9 cellular contexts compared by ENCODE assay signal in the genomic region with DNA sequence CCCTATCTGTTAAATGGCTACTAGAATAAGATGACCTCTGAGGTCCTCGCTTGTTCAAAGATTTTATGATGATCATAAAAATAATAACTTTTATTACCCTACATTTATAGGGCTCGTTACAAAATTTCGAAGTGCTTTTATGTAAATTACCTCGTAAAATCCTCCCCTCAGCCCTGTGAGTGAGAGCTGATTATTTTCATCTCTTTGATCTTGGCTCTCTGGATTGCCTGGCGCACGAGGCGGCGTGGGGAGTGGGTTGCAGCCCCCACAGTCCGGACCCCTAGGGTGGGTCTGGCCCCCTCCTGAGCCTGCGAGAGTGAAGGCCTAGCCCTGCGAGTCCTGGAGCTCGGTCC. TPM values are rescaled to one million over a fixed set of nuclear protein-coding genes. Genes with fewer than 3 reads are reported as not detected.
DNase-seq lines count a peak whose midpoint lies in the region; ATAC-seq and TF ChIP-seq lines count a peak whose summit lies in the region.
"Had no signal": no experiment of that assay in that cellular context is flagged by ENCODE, and none has a peak within 500 bp of the region (broad histone marks: within the 10 kb centered on the region; RNA-seq: fewer than 3 reads in every experiment).

No MANE protein-coding gene starts in this region.

- no peak overlapping the region for H3K27ac ChIP-seq in hepatocyte
- no peak overlapping the region for H3K27ac ChIP-seq in skeletal muscle tissue (ENCODE audit: low read depth, low read length)

- H3K4me2 ChIP-seq in hepatocyte, result peak overlapping the region; percentile 98

- H3K36me3 ChIP-seq in H7 (replicated peaks; ENCODE audit: control insufficient read depth, insufficient read depth, low read length), result no peaks in the 10 kb centered on the region
- no peaks in the 10 kb centered on the region for H3K36me3 ChIP-seq in hepatocyte (replicated peaks; ENCODE audit: insufficient read depth, low read depth)
- no peaks in the 10 kb centered on the region for H3K36me3 ChIP-seq in skeletal muscle tissue (ENCODE audit: control insufficient read depth in 3 of 3, insufficient read depth in 3 of 3, low read length in 3 of 3)

- 16% methylated on average over 12 of the region's 12 CpGs for WGBS in hepatocyte (ENCODE audit: low lambda C conversion rate, missing lambda C conversion rate)

- H4K20me1 ChIP-seq in hepatocyte (ENCODE audit: insufficient read depth, poor library complexity, severe bottlenecking), result no peaks in the 10 kb centered on the region

- peak overlapping the region in 1 of 3 donors; percentile 40 for H3K9ac ChIP-seq in skeletal muscle tissue (ENCODE audit: low read depth in 1 of 3, low read length in 3 of 3)

- CTCF ChIA-PET in WTC11 (lab: Charles Lee), result interaction anchor here (0.6 to 6.0 kb wide), 7 partner anchors 13 to 273 kb away, joined by 3 to 69 read pairs (median 6); no protein-coding TSS in a partner anchor

- no peak for DNase-seq in H7
- DNase-seq in WTC11 (ENCODE audit: low spot score), result no peak
- no peak for DNase-seq in hepatocyte (ENCODE audit: low spot score)
- no peak for DNase-seq in HCEC 1CT
- DNase-seq in NCI-H2227 (lab: John Stamatoyannopoulos, UW; ENCODE audit: unreplicated experiment), result no peak
- no peak for DNase-seq in NCI-H748 treated with DMSO at 0.1 percent for 48 hours (lab: John Stamatoyannopoulos, UW)
- no peak for DNase-seq in NCI-H1417 treated with DMSO at 0.1 percent for 48 hours (lab: John Stamatoyannopoulos, UW)
- DNase-seq: MM.1S had no signal

- H3K79me2 ChIP-seq in hepatocyte, result no peaks in the 10 kb centered on the region

- POLR2A ChIA-PET in WTC11 (lab: Charles Lee), result no interaction called here

- H3K9me2 ChIP-seq in hepatocyte (replicated peaks; ENCODE audit: insufficient read depth), result no peaks in the 10 kb centered on the region

- H3K27me3 ChIP-seq in H7 (ENCODE audit: control insufficient read depth, insufficient read depth, low read length), result peaks cover 52% of the 10 kb centered on the region
- peaks cover 70% of the 10 kb centered on the region for H3K27me3 ChIP-seq in hepatocyte
- peaks cover 40 to 52% (median 49%) of the 10 kb centered on the region in 3 donors for H3K27me3 ChIP-seq in skeletal muscle tissue (ENCODE audit: control insufficient read depth in 3 of 3, insufficient read depth in 3 of 3, low read length in 3 of 3)

- no peaks in the 10 kb centered on the region for H3K36me3 Mint-ChIP-seq in WTC11

- H2AFZ ChIP-seq in hepatocyte, result no peak overlapping the region

- ATAC-seq in WTC11, result no peak

- no peak for TF ChIP-seq CTCF in WTC11 (IDR thresholded peaks at IDR 0.05)
- TF ChIP-seq CTCF in hepatocyte (IDR thresholded peaks at IDR 0.05; ENCODE audit: poor library complexity), result no peak

- no peak overlapping the region for H3K27ac Mint-ChIP-seq in WTC11

- peaks cover 56% of the 10 kb centered on the region for H3K27me3 Mint-ChIP-seq in WTC11 (ENCODE audit: low read depth)

- H3K4me3 ChIP-seq in H7 (ENCODE audit: insufficient read depth, low read depth, low read length), result peak overlapping the region; percentile 73
- no peak overlapping the region for H3K4me3 ChIP-seq in hepatocyte
- H3K4me3 ChIP-seq in skeletal muscle tissue (ENCODE audit: low read length in 3 of 3), result peak overlapping the region in 2 of 3 donors; percentile 13 to 46

- no peaks in the 10 kb centered on the region for H3K9me3 ChIP-seq in hepatocyte (ENCODE audit: low read depth)
- H3K9me3 ChIP-seq in skeletal muscle tissue (ENCODE audit: control insufficient read depth in 3 of 3, low read length in 3 of 3), result no peaks in the 10 kb centered on the region

- H3K4me1 ChIP-seq in hepatocyte (ENCODE audit: insufficient read depth) (peaks cover 16% of the 10 kb centered on the region), skeletal muscle tissue (ENCODE audit: control insufficient read depth in 3 of 3, insufficient read depth in 3 of 3, low read length in 3 of 3) (peaks cover 7 to 11% (median 11%) of the 10 kb centered on the region in 3 donors)

- H3K4me1 Mint-ChIP-seq in WTC11, result peaks cover 45% of the 10 kb centered on the region

- peak overlapping the region; percentile 75 for H3K4me3 Mint-ChIP-seq in WTC11

- H3K9me3 Mint-ChIP-seq in WTC11, result no peaks in the 10 kb centered on the region

TF ChIP-seq in WTC11, 78 proteins besides CTCF, POLR2A, EP300 and RAD21:
- TF ChIP-seq NFE2L1 (CRISPR knock-in tag; IDR thresholded peaks at IDR 0.05) (0 out of 2 replicates have a peak, but pooled peaks have one; percentile 16), SP1 (CRISPR knock-in tag; conservative IDR thresholded peaks at IDR 0.05) (no peak), IRF2 (CRISPR knock-in tag; IDR thresholded peaks at IDR 0.05; ENCODE audit: borderline replicate concordance, low read depth) (no peak)
TF ChIP-seq in WTC11: peak in this region for 1.

RNA-seq across cellular contexts. Expression of gene SDK2, which starts 1.6 kb away (rescaled TPM):
- total RNA-seq in H7 (2014; rRNA removed; shearing (Covaris generic)), result 12.1 and 14.7 TPM in 2 replicates
- total RNA-seq in WTC11 (2021) (13.5 to 14.8 TPM (median 14.3 TPM) in 3 replicates), hepatocyte (1.0 and 1.2 TPM in 2 replicates), skeletal muscle tissue (11.0 TPM)
- polyA plus RNA-seq in hepatocyte, result 0.52 and 0.59 TPM in 2 replicates
